Comparison of ENCODE assay signal across 8 cellular contexts in genomic region chr20:32743237-32744112, GRCh38. TPM values are rescaled to one million over a fixed set of nuclear protein-coding genes. Genes with fewer than 3 reads are reported as not detected.
DNase-seq lines count a peak whose midpoint lies in the region; ATAC-seq and TF ChIP-seq lines count a peak whose summit lies in the region.

COMMD7 (minus strand) TSS chr20:32743467; CDS start chr20:32743391, 76 bp downstream.

- CTCF ChIA-PET in activated naive CD4-positive, alpha-beta T cell treated with anti-CD3 and anti-CD28 coated beads for 36 hours (lab: Charles Lee), result interaction anchor here (0.6 to 3.2 kb wide), 5 partner anchors 20 to 344 kb away, joined by 3 to 20 read pairs (median 4); partner anchors contain the start of gene C20orf203

- no peaks in the 10 kb centered on the region for H3K27me3 Mint-ChIP-seq in activated naive CD4-positive, alpha-beta T cell treated with anti-CD3 and anti-CD28 coated beads for 36 hours (ENCODE audit: low read depth)

- peak; percentile 63 for DNase-seq in A172 (ENCODE audit: low spot score)
- peak; percentile 67 for DNase-seq in HK-2 (ENCODE audit: unreplicated experiment)
- DNase-seq in SHP77 treated with DMSO at 0.1 percent for 48 hours (lab: John Stamatoyannopoulos, UW), result peak; percentile 21
- DNase-seq in activated naive CD4-positive, alpha-beta T cell treated with anti-CD3 and anti-CD28 coated beads for 36 hours, result peak; percentile 93
- DNase-seq in glomerular endothelial cell (ENCODE audit: extremely low read depth, low read depth, low spot score), result no peak
- DNase-seq in osteoblast (ENCODE audit: insufficient read length, low spot score, missing footprints), result peak; percentile 83
- peak; percentile 46 to 79 for DNase-seq in tibial artery

- H3K9me3 Mint-ChIP-seq in activated naive CD4-positive, alpha-beta T cell treated with anti-CD3 and anti-CD28 coated beads for 36 hours, result no peaks in the 10 kb centered on the region

- H3K4me1 ChIP-seq in osteoblast (ENCODE audit: insufficient read depth, low read length) (peaks cover 30% of the 10 kb centered on the region), tibial artery (peaks cover 0 to 25% (median 13%) of the 10 kb centered on the region in 4 donors)

- intact Hi-C loops in activated naive CD4-positive, alpha-beta T cell treated with anti-CD3 and anti-CD28 coated beads for 36 hours (cut with micrococcal nuclease), result loop anchor here (2.0 to 5.0 kb wide), 6 partner anchors 35 to 1559 kb away; partner anchors contain the start of gene AHCY
- intact Hi-C loops in tibial artery (cut with DNase I; ENCODE audit: low total_unique reads), result loop anchor here (1.0 kb wide), 1 partner anchor 19 kb away; the partner anchor contains the start of gene DNMT3B

- peaks cover 4% of the 10 kb centered on the region for H3K36me3 Mint-ChIP-seq in activated naive CD4-positive, alpha-beta T cell treated with anti-CD3 and anti-CD28 coated beads for 36 hours (ENCODE audit: low read depth)

- peak within 1 kb of the TSS; percentile 93 for H2AFZ ChIP-seq in osteoblast (ENCODE audit: low read length)

- H3K79me2 ChIP-seq in osteoblast (ENCODE audit: insufficient read depth, low read length), result peaks cover 61% of the 10 kb centered on the region

- peak within 1 kb of the TSS; percentile 85 for H3K4me3 ChIP-seq in osteoblast (ENCODE audit: insufficient read depth, low read length)
- peak within 1 kb of the TSS; percentile 95 to 96 for H3K4me3 ChIP-seq in tibial artery

- ATAC-seq in GM18867 (IDR thresholded peaks at IDR 0.05; ENCODE audit: unreplicated experiment), result peak; percentile 66

- no peak for TF ChIP-seq CTCF in osteoblast (IDR thresholded peaks at IDR 0.05; ENCODE audit: extremely low read depth, low read depth, low read length)
- TF ChIP-seq CTCF in tibial artery (IDR thresholded peaks at IDR 0.05), result no peak

- peaks cover 34% of the 10 kb centered on the region for H3K4me1 Mint-ChIP-seq in activated naive CD4-positive, alpha-beta T cell treated with anti-CD3 and anti-CD28 coated beads for 36 hours (ENCODE audit: low read depth)

- H3K27me3 ChIP-seq in osteoblast (ENCODE audit: insufficient read depth, low read length), result no peaks in the 10 kb centered on the region
- no peaks in the 10 kb centered on the region for H3K27me3 ChIP-seq in tibial artery

- H4K20me1 ChIP-seq in osteoblast (ENCODE audit: insufficient read depth, low read length), result no peaks in the 10 kb centered on the region

- H3K27ac Mint-ChIP-seq in activated naive CD4-positive, alpha-beta T cell treated with anti-CD3 and anti-CD28 coated beads for 36 hours, result peak within 1 kb of the TSS; percentile 95

- H3K27ac ChIP-seq in osteoblast (ENCODE audit: low read depth, low read length) (peak within 1 kb of the TSS; percentile 74), tibial artery (peak within 1 kb of the TSS; percentile 87 to 89)

- H3K36me3 ChIP-seq in osteoblast (ENCODE audit: insufficient read depth, low read length), result no peaks in the 10 kb centered on the region
- H3K36me3 ChIP-seq in tibial artery, result no peaks in the 10 kb centered on the region

- H3K9me3 ChIP-seq in osteoblast (ENCODE audit: low read depth, low read length) (no peaks in the 10 kb centered on the region), tibial artery (no peaks in the 10 kb centered on the region)

- H3K4me2 ChIP-seq in osteoblast (ENCODE audit: insufficient read depth, low read length), result peak within 1 kb of the TSS; percentile 88

- H3K4me3 Mint-ChIP-seq in activated naive CD4-positive, alpha-beta T cell treated with anti-CD3 and anti-CD28 coated beads for 36 hours, result peak within 1 kb of the TSS; percentile 94

RNA-seq across cellular contexts. Expression of gene COMMD7, which starts in this region (rescaled TPM):
- 76.8 and 85.5 TPM in 2 replicates for total RNA-seq in A172 (2014; rRNA removed; shearing (Covaris generic))
- 10 to 100 TPM; 33.8 to 36.6 TPM for total RNA-seq in activated naive CD4-positive, alpha-beta T cell treated with anti-CD3 and anti-CD28 coated beads for 36 hours
- total RNA-seq in glomerular endothelial cell (35.2 and 41.7 TPM in 2 replicates), osteoblast (61.2 and 69.2 TPM in 2 replicates)
